In the genomic region with DNA sequence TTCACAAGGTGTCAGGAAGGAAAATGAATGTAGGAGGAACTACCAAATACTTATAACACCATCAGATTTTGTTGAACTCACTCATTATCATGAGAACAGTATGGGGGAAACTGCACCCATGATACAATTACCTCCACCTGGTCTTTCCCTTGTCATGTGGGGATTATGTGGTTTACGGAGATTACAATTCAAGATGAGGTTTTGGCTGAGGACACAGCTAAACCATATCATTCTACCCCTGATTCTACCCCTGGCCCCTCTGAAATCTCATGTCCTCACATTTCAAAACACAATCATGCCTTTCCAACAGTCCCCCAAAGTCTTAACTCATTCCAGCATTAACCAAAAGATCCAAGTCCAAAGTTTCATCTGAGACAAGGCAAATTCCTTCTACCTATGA, we compare ENCODE assay signal across 19 cellular contexts. TPM values are rescaled to one million over a fixed set of nuclear protein-coding genes. Genes with fewer than 3 reads are reported as not detected.
DNase-seq lines count a peak whose midpoint lies in the region; ATAC-seq and TF ChIP-seq lines count a peak whose summit lies in the region.
"Had no signal": no experiment of that assay in that cellular context is flagged by ENCODE, and none has a peak within 500 bp of the region (broad histone marks: within the 10 kb centered on the region; RNA-seq: fewer than 3 reads in every experiment).

No MANE protein-coding gene starts in this region.

- peaks cover 7% of the 10 kb centered on the region for H3K9me3 Mint-ChIP-seq in chondrocyte (ENCODE audit: low read depth)
- peaks cover 16% of the 10 kb centered on the region for H3K9me3 Mint-ChIP-seq in progenitor cell of endocrine pancreas (ENCODE audit: low read depth)
- H3K9me3 Mint-ChIP-seq: CD4-positive, alpha-beta T cell; HFFc6 had no signal

- no peak overlapping the region for H3K9ac ChIP-seq in DND-41 (ENCODE audit: low read depth, low read length)
- no peak overlapping the region for H3K9ac ChIP-seq in KMS-11

- DNase-seq in DND-41 (no peak), chondrocyte (ENCODE audit: low spot score) (no peak), progenitor cell of endocrine pancreas (ENCODE audit: low spot score, unreplicated experiment) (no peak), transverse colon (no peak), hepatic stellate cell (ENCODE audit: low spot score) (no peak), CD1c-positive myeloid dendritic cell (ENCODE audit: extremely low spot score) (no peak)
- DNase-seq: ACHN; BE2C; C1 segment of cervical spinal cord; Caco-2; CD4-positive, alpha-beta T cell; DMS153; DMS79; GF-D8; HCEC 1CT; HFFc6; IMR-90 had no signal

- no peak for TF ChIP-seq POLR2A in transverse colon (IDR thresholded peaks at IDR 0.05)

- no peaks in the 10 kb centered on the region for H3K36me3 Mint-ChIP-seq in chondrocyte (ENCODE audit: low read depth)
- H3K36me3 Mint-ChIP-seq in progenitor cell of endocrine pancreas (ENCODE audit: insufficient read depth): no peaks in the 10 kb centered on the region

- H4K20me1 ChIP-seq in DND-41 (ENCODE audit: insufficient read depth, low read length) (no peaks in the 10 kb centered on the region), KMS-11 (ENCODE audit: insufficient read depth) (no peaks in the 10 kb centered on the region)

- no peak for TF ChIP-seq EP300 in transverse colon (IDR thresholded peaks at IDR 0.05; ENCODE audit: low read depth)

- H3K4me1 Mint-ChIP-seq in chondrocyte (ENCODE audit: low read depth) (no peaks in the 10 kb centered on the region), progenitor cell of endocrine pancreas (ENCODE audit: low read depth) (peaks cover 1% of the 10 kb centered on the region)
- H3K4me1 Mint-ChIP-seq: GM23338 had no signal

- H3K27me3 Mint-ChIP-seq in chondrocyte (ENCODE audit: low read depth) (no peaks in the 10 kb centered on the region), progenitor cell of endocrine pancreas (no peaks in the 10 kb centered on the region)
- H3K27me3 Mint-ChIP-seq: CD4-positive, alpha-beta T cell had no signal

- H3K27ac ChIP-seq in DND-41 (ENCODE audit: low read length): no peak overlapping the region
- peak overlapping the region; percentile 23; the same call in 1 of the 2 replicates for H3K27ac ChIP-seq in KMS-11
- no peak overlapping the region for H3K27ac ChIP-seq in transverse colon

- ATAC-seq in DND-41 (ENCODE audit: insufficient read depth, low read depth): peak; percentile 60
- ATAC-seq: GM23338 had no signal

- no peak for TF ChIP-seq CTCF in DND-41 (IDR thresholded peaks at IDR 0.05; ENCODE audit: borderline replicate concordance, extremely low read depth, low read length, poor library complexity, severe bottlenecking)
- no peak for TF ChIP-seq CTCF in KMS-11 (conservative IDR thresholded peaks at IDR 0.05; ENCODE audit: low read depth, low read length)
- no peak for TF ChIP-seq CTCF in chondrocyte (IDR thresholded peaks at IDR 0.05)
- no peak for TF ChIP-seq CTCF in progenitor cell of endocrine pancreas (IDR thresholded peaks at IDR 0.05; ENCODE audit: unreplicated experiment)
- no peak for TF ChIP-seq CTCF in transverse colon (IDR thresholded peaks at IDR 0.05)

- peaks cover 16% of the 10 kb centered on the region for H3K4me1 ChIP-seq in DND-41 (ENCODE audit: insufficient read depth, low read length)
- peaks cover 42% of the 10 kb centered on the region for H3K4me1 ChIP-seq in KMS-11 (ENCODE audit: low read depth, poor library complexity, severe bottlenecking)
- H3K4me1 ChIP-seq in transverse colon: no peaks in the 10 kb centered on the region
- H3K4me1 ChIP-seq: BE2C, Caco-2 had no signal

- H2AFZ ChIP-seq in DND-41 (ENCODE audit: low read depth, low read length) (no peak overlapping the region), KMS-11 (ENCODE audit: low read depth) (no peak overlapping the region)
- H2AFZ ChIP-seq: GM23338 had no signal

- intact Hi-C loops in transverse colon (cut with DNase I; ENCODE audit: low total_unique reads): no loop called here

- 96 to 100% methylated on average over 1 of the region's 1 CpG for WGBS in transverse colon (ENCODE audit: low coverage in 1 of 2), 2 donors

- H3K9me3 ChIP-seq in DND-41 (ENCODE audit: insufficient read depth, low read length, severe bottlenecking) (no peaks in the 10 kb centered on the region), transverse colon (no peaks in the 10 kb centered on the region)
- H3K9me3 ChIP-seq: BE2C, Caco-2 had no signal

- in situ Hi-C loops in transverse colon (cut with MboI; ENCODE audit: low pct_ligation_motif_present in 1 of 4, low pct_unique_long_range_greater_than_20kb in 1 of 4, low sequenced_read_pairs in 3 of 4): no loop called here

- H3K27me3 ChIP-seq in DND-41 (ENCODE audit: insufficient read depth, low read length, poor library complexity): no peaks in the 10 kb centered on the region
- H3K27me3 ChIP-seq in KMS-11 (ENCODE audit: insufficient read depth, low read depth): no peaks in the 10 kb centered on the region
- no peaks in the 10 kb centered on the region for H3K27me3 ChIP-seq in transverse colon
- H3K27me3 ChIP-seq: BE2C had no signal

- no peak overlapping the region for H3K4me2 ChIP-seq in DND-41 (ENCODE audit: insufficient read depth, low read length)
- H3K4me2 ChIP-seq in KMS-11: peak overlapping the region; percentile 46; the same call in 1 of the 2 replicates
- H3K4me2 ChIP-seq: GM23338 had no signal

- H3K4me3 Mint-ChIP-seq in chondrocyte (ENCODE audit: unreplicated experiment) (no peak overlapping the region), progenitor cell of endocrine pancreas (ENCODE audit: low read depth) (no peak overlapping the region)
- H3K4me3 Mint-ChIP-seq: CD4-positive, alpha-beta T cell; GM23338; HFFc6 had no signal

- H3K79me2 ChIP-seq in DND-41 (ENCODE audit: insufficient read depth, low read length): no peaks in the 10 kb centered on the region
- no peaks in the 10 kb centered on the region for H3K79me2 ChIP-seq in KMS-11 (ENCODE audit: insufficient read depth, low read depth)

- no peaks in the 10 kb centered on the region for H3K36me3 ChIP-seq in DND-41 (ENCODE audit: insufficient read depth, low read length)
- no peaks in the 10 kb centered on the region for H3K36me3 ChIP-seq in KMS-11 (ENCODE audit: insufficient read depth)
- no peaks in the 10 kb centered on the region for H3K36me3 ChIP-seq in transverse colon
- H3K36me3 ChIP-seq: BE2C had no signal

- H3K27ac Mint-ChIP-seq in chondrocyte (ENCODE audit: unreplicated experiment) (peak overlapping the region; percentile 13), progenitor cell of endocrine pancreas (peak overlapping the region; percentile 29)
- H3K27ac Mint-ChIP-seq: CD4-positive, alpha-beta T cell; GM23338; HFFc6 had no signal

- H3K4me3 ChIP-seq in DND-41 (ENCODE audit: low read depth in 1 of 2, low read length in 2 of 2): no peak overlapping the region
- H3K4me3 ChIP-seq in KMS-11 (IDR thresholded peaks at IDR 0.05; ENCODE audit: insufficient read depth, low read depth, low read length): no peak overlapping the region
- no peak overlapping the region for H3K4me3 ChIP-seq in transverse colon
- H3K4me3 ChIP-seq: GM23338 had no signal

RNA-seq across cellular contexts. Expression of a gene that starts 17.1 kb away (rescaled TPM):
- 21.5 to 34.6 TPM (median 23.9 TPM) in 3 replicates for total RNA-seq in chondrocyte
- 84.5 and 86.9 TPM in 2 replicates for total RNA-seq in progenitor cell of endocrine pancreas
- total RNA-seq in transverse colon: 100 to 1,000 TPM; 101 to 333 (median 214) TPM

RNA-seq across cellular contexts. Expression of a gene that starts 43.7 kb away (rescaled TPM):
- total RNA-seq in chondrocyte: not detected in 3 replicates
- total RNA-seq in progenitor cell of endocrine pancreas: 0.31 TPM in 1 of 2 replicates, not detected in the other
- not detected for total RNA-seq in transverse colon
- total RNA-seq: Caco-2; CD4-positive, alpha-beta T cell; GM23338; HFFc6; IMR-90 had no signal
